8 cellular contexts compared by ENCODE assay signal in genomic region chr19:41795031-41795461, GRCh38. TPM values are rescaled to one million over a fixed set of nuclear protein-coding genes. Genes with fewer than 3 reads are reported as not detected.
DNase-seq lines count a peak whose midpoint lies in the region; ATAC-seq and TF ChIP-seq lines count a peak whose summit lies in the region.

No MANE protein-coding gene starts in this region.

- no peaks in the 10 kb centered on the region for H3K36me3 ChIP-seq in right atrium auricular region

- no peaks in the 10 kb centered on the region for H3K27me3 ChIP-seq in right atrium auricular region

- ATAC-seq in HG02571 (IDR thresholded peaks at IDR 0.05; ENCODE audit: unreplicated experiment) (no peak), HG02678 (IDR thresholded peaks at IDR 0.05; ENCODE audit: unreplicated experiment) (no peak)

- H3K4me1 ChIP-seq in right atrium auricular region, result no peaks in the 10 kb centered on the region

- peak; percentile 53 to 81 for TF ChIP-seq CTCF in right atrium auricular region (IDR thresholded peaks at IDR 0.05)

- no peak overlapping the region for H3K27ac ChIP-seq in right atrium auricular region

- CTCF ChIA-PET in activated naive CD4-positive, alpha-beta T cell treated with anti-CD3 and anti-CD28 coated beads for 36 hours (lab: Charles Lee), result interaction anchor here (0.7 to 6.1 kb wide), 26 partner anchors 10 to 244 kb away, joined by 3 to 82 read pairs (median 5); partner anchors contain the start of gene CEACAM6

- H3K9me3 Mint-ChIP-seq in activated naive CD4-positive, alpha-beta T cell treated with anti-CD3 and anti-CD28 coated beads for 36 hours, result no peaks in the 10 kb centered on the region

- H3K4me3 ChIP-seq in right atrium auricular region, result no peak overlapping the region

- H3K27ac Mint-ChIP-seq in activated naive CD4-positive, alpha-beta T cell treated with anti-CD3 and anti-CD28 coated beads for 36 hours, result no peak overlapping the region

- intact Hi-C loops in activated naive CD4-positive, alpha-beta T cell treated with anti-CD3 and anti-CD28 coated beads for 36 hours (cut with micrococcal nuclease), result loop anchor here (2.0 kb wide), 1 partner anchor 156 kb away; no protein-coding TSS in a partner anchor

- DNase-seq in EL (peak; percentile 39), M059J (ENCODE audit: low read depth) (peak; percentile 34), RPMI8226 (peak; percentile 60), right atrium auricular region (ENCODE audit: low spot score) (no peak)
- DNase-seq in activated naive CD4-positive, alpha-beta T cell treated with anti-CD3 and anti-CD28 coated beads for 36 hours, result peak; percentile 81
- DNase-seq in stimulated activated CD4-positive, alpha-beta T cell treated with anti-CD3 and anti-CD28 coated beads, Interleukin-12 subunit alpha, Interleukin-12 subunit beta, amount 100 ng/mL, for 4 hours, result peak; percentile 45

- H3K4me3 Mint-ChIP-seq in activated naive CD4-positive, alpha-beta T cell treated with anti-CD3 and anti-CD28 coated beads for 36 hours, result no peak overlapping the region

- H3K4me1 Mint-ChIP-seq in activated naive CD4-positive, alpha-beta T cell treated with anti-CD3 and anti-CD28 coated beads for 36 hours (ENCODE audit: low read depth), result no peaks in the 10 kb centered on the region

- no peaks in the 10 kb centered on the region for H3K9me3 ChIP-seq in right atrium auricular region

- no peaks in the 10 kb centered on the region for H3K36me3 Mint-ChIP-seq in activated naive CD4-positive, alpha-beta T cell treated with anti-CD3 and anti-CD28 coated beads for 36 hours (ENCODE audit: low read depth)

- peaks cover 18% of the 10 kb centered on the region for H3K27me3 Mint-ChIP-seq in activated naive CD4-positive, alpha-beta T cell treated with anti-CD3 and anti-CD28 coated beads for 36 hours (ENCODE audit: low read depth)

RNA-seq across cellular contexts. Expression of gene CEACAM3, which starts 1.3 kb away (rescaled TPM):
- not detected in 2 replicates for total RNA-seq in M059J (2014; rRNA removed; shearing (Covaris generic))
- total RNA-seq in activated naive CD4-positive, alpha-beta T cell treated with anti-CD3 and anti-CD28 coated beads for 36 hours, result not detected
- total RNA-seq in right atrium auricular region, result not detected

RNA-seq across cellular contexts. Expression of gene CEACAM6, which starts 39.7 kb away (rescaled TPM):
- total RNA-seq in M059J (2014; rRNA removed; shearing (Covaris generic)), result not detected in 2 replicates
- not detected for total RNA-seq in activated naive CD4-positive, alpha-beta T cell treated with anti-CD3 and anti-CD28 coated beads for 36 hours
- total RNA-seq in right atrium auricular region, result not detected

RNA-seq across cellular contexts. Expression of gene LYPD4, which starts 49.4 kb away (rescaled TPM):
- not detected in 2 replicates for total RNA-seq in M059J (2014; rRNA removed; shearing (Covaris generic))
- total RNA-seq in activated naive CD4-positive, alpha-beta T cell treated with anti-CD3 and anti-CD28 coated beads for 36 hours, result not detected
- not detected for total RNA-seq in right atrium auricular region

RNA-seq across cellular contexts. Expression of gene DMRTC2, which starts 49.8 kb away (rescaled TPM):
- not detected in 2 replicates for total RNA-seq in M059J (2014; rRNA removed; shearing (Covaris generic))
- not detected for total RNA-seq in activated naive CD4-positive, alpha-beta T cell treated with anti-CD3 and anti-CD28 coated beads for 36 hours
- not detected for total RNA-seq in right atrium auricular region
